ENCODE assay signal across 12 cellular contexts in the genomic region with DNA sequence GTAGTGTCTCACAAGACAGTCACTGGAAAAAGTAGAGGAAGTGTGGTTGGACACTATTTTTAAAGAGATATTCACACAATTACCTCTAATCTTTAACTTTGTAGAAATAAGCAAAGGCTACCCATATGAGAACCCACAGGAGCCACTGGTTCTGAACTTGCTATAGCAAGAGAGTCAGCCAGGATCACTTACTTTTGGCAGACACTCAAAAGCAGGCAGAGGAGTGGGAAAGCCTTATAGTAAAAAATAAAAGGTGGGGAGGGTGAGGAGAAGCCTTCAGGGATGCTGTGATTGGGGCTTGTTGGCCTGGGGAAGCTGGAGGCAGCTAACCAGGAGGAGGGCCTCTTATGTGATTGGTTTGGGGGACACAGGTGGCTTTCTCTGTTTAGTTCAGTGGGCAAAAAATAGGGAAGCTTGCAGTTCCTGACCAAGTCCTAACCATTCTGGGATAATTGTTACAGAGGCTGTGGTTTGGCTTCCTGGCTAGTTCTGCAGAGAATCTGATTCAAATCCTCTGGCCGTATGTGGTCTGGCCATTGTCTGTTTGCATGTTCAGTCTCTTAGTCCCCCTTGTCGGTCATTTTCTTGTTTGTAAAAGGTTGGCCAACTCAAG.
"Had no signal": no experiment of that assay in that cellular context is flagged by ENCODE, and none has a peak within 500 bp of the region (broad histone marks: within the 10 kb centered on the region; RNA-seq: fewer than 3 reads in every experiment).

No MANE protein-coding gene starts in this region.

- ATAC-seq: foreskin keratinocyte; stimulated activated effector memory CD8-positive, alpha-beta T cell treated with anti-CD3 and anti-CD28 coated beads, Interleukin-12 subunit alpha, Interleukin-12 subunit beta, amount 100 ng/mL, for 72 hours; WTC11 had no signal

- H3K36me3 Mint-ChIP-seq: neural progenitor cell, WTC11 had no signal

- H3K4me2 ChIP-seq: neural progenitor cell had no signal

- H3K4me3 ChIP-seq: neural progenitor cell, SK-N-MC had no signal

- H3K9me3 Mint-ChIP-seq: neural progenitor cell; stimulated activated effector memory CD8-positive, alpha-beta T cell treated with anti-CD3 and anti-CD28 coated beads, Interleukin-12 subunit alpha, Interleukin-12 subunit beta, amount 100 ng/mL, for 72 hours; WTC11 had no signal

- H3K27ac ChIP-seq: foreskin keratinocyte, neural progenitor cell, parathyroid adenoma, SK-N-MC had no signal

- H2AFZ ChIP-seq: neural progenitor cell, parathyroid adenoma had no signal

- H3K9ac ChIP-seq: neural progenitor cell, parathyroid adenoma had no signal

- H3K36me3 ChIP-seq: neural progenitor cell had no signal

- H3K27me3 ChIP-seq: foreskin keratinocyte, neural progenitor cell had no signal

- H3K4me3 Mint-ChIP-seq: neural progenitor cell; stimulated activated effector memory CD8-positive, alpha-beta T cell treated with anti-CD3 and anti-CD28 coated beads, Interleukin-12 subunit alpha, Interleukin-12 subunit beta, amount 100 ng/mL, for 72 hours; WTC11 had no signal

- DNase-seq: activated CD4-positive, alpha-beta T cell treated with anti-CD3 and anti-CD28 coated beads for 4 hours; activated effector memory CD4-positive, alpha-beta T cell treated with Interleukin-2 at 50 U/mL for 16 hours; activated naive CD4-positive, alpha-beta T cell treated with anti-CD3 and anti-CD28 coated beads, Interleukin-2, amount 50 U/mL, for 16 hours; activated T-cell treated with anti-CD3 and anti-CD28 coated beads for 4 hours; caudate nucleus; foreskin keratinocyte; kidney glomerular epithelial cell had no signal

- H3K4me1 ChIP-seq: neural progenitor cell had no signal

- H3K79me2 ChIP-seq: parathyroid adenoma had no signal

- H3K27ac Mint-ChIP-seq: neural progenitor cell; stimulated activated effector memory CD8-positive, alpha-beta T cell treated with anti-CD3 and anti-CD28 coated beads, Interleukin-12 subunit alpha, Interleukin-12 subunit beta, amount 100 ng/mL, for 72 hours; WTC11 had no signal
